10 cellular contexts compared by ENCODE assay signal in genomic region chr5:74127377-74128338, GRCh38.
DNase-seq lines count a peak whose midpoint lies in the region; ATAC-seq, FAIRE-seq and TF ChIP-seq lines count a peak whose summit lies in the region.
"Had no signal": no experiment of that assay in that cellular context is flagged by ENCODE, and none has a peak within 500 bp of the region (broad histone marks: within the 10 kb centered on the region; RNA-seq: fewer than 3 reads in every experiment).

No MANE protein-coding gene starts in this region.

- H3K27ac ChIP-seq in H9 (ENCODE audit: insufficient read length, low read depth, low read length) (no peak overlapping the region), kidney (ENCODE audit: low read depth in 2 of 2, low read length in 2 of 2) (no peak overlapping the region)

- H3K14ac ChIP-seq in H9 (ENCODE audit: insufficient read depth, low read length) = no peak overlapping the region

- H3K27me3 ChIP-seq in H9 (ENCODE audit: insufficient read depth, low read length) = no peaks in the 10 kb centered on the region

- H2BK20ac ChIP-seq in H9 (ENCODE audit: low read depth, low read length, poor library complexity, severe bottlenecking) = no peak overlapping the region

- no peak overlapping the region for H2BK120ac ChIP-seq in H9 (ENCODE audit: low read depth, low read length, poor library complexity, severe bottlenecking)

- no peaks in the 10 kb centered on the region for H3K79me1 ChIP-seq in H9 (ENCODE audit: insufficient read depth, low read depth, low read length, poor library complexity, severe bottlenecking)

- peaks cover 4 to 5% of the 10 kb centered on the region in 2 experiments; a peak in 2 of 4 replicates for H3K4me1 Mint-ChIP-seq in H9
- H3K4me1 Mint-ChIP-seq: memory B cell had no signal

- H3K4me3 Mint-ChIP-seq in H9 = no peak overlapping the region
- H3K4me3 Mint-ChIP-seq: memory B cell had no signal

- no peaks in the 10 kb centered on the region for H3K36me3 Mint-ChIP-seq in H9 (ENCODE audit: insufficient read depth in 1 of 3, low read depth in 3 of 3)
- H3K36me3 Mint-ChIP-seq: memory B cell had no signal

- no peak overlapping the region for H3K23ac ChIP-seq in H9 (ENCODE audit: insufficient read length, low read depth, low read length)

- DNase-seq in H9 = no peak
- DNase-seq in NCI-H774 (lab: John Stamatoyannopoulos, UW) = peak; percentile 73
- DNase-seq in fibroblast of pulmonary artery (ENCODE audit: low read depth) = peak; percentile 45
- no peak for DNase-seq in retinal pigment epithelial cell (ENCODE audit: low read depth)
- no peak for DNase-seq in globus pallidus (ENCODE audit: low spot score)
- no peak for DNase-seq in kidney
- DNase-seq: activated effector memory CD4-positive, alpha-beta T cell treated with Interleukin-2 at 50 U/mL for 16 hours had no signal

- H3K4me3 ChIP-seq in fibroblast of pulmonary artery (replicated peaks; ENCODE audit: low read depth, low read length) (no peak overlapping the region), retinal pigment epithelial cell (ENCODE audit: low read length) (no peak overlapping the region), kidney (ENCODE audit: low read length in 2 of 2) (no peak overlapping the region)

- no peak overlapping the region for H4K5ac ChIP-seq in H9 (ENCODE audit: insufficient read length, low read depth, low read length)

- H2BK12ac ChIP-seq in H9 (ENCODE audit: insufficient read length, low read depth, low read length) = no peak overlapping the region

- H3K27me3 Mint-ChIP-seq in H9 (ENCODE audit: low read depth) = no peaks in the 10 kb centered on the region

- WGBS in H9 (ENCODE audit: extremely low coverage, insufficient read length, low lambda C conversion rate) = no CpG with 5 or more reads among the region's 9 CpGs

- intact Hi-C loops in kidney (cut with DNase I) = no loop called here

- H2BK15ac ChIP-seq in H9 (ENCODE audit: low read depth, low read length) = no peak overlapping the region

- H3T11ph ChIP-seq in H9 (ENCODE audit: low read length) = no peak overlapping the region

- no peak overlapping the region for H4K8ac ChIP-seq in H9 (replicated peaks; ENCODE audit: insufficient read length, low read depth, low read length)

- ATAC-seq in HG03039 (IDR thresholded peaks at IDR 0.05; ENCODE audit: unreplicated experiment) = no peak
- no peak for ATAC-seq in HG03108 (IDR thresholded peaks at IDR 0.05; ENCODE audit: unreplicated experiment)

- H3K79me2 ChIP-seq in H9 (ENCODE audit: insufficient read depth, low read length) = no peaks in the 10 kb centered on the region

- no peak for FAIRE-seq in kidney (lab: Jason Lieb, UNC)

- H3K4me1 ChIP-seq in H9 (ENCODE audit: insufficient read depth, low read length) = no peaks in the 10 kb centered on the region
- peaks cover 0 to 8% of the 10 kb centered on the region in 2 donors for H3K4me1 ChIP-seq in kidney (ENCODE audit: control insufficient read depth in 1 of 2, insufficient read depth in 1 of 2, low read depth in 1 of 2, low read length in 2 of 2)

- H3K4ac ChIP-seq in H9 (ENCODE audit: low read depth, low read length) = no peak overlapping the region

- H3K9me3 ChIP-seq in H9 (ENCODE audit: control insufficient read depth, low read depth, low read length) (no peaks in the 10 kb centered on the region), kidney (ENCODE audit: control insufficient read depth in 1 of 2, low read length in 2 of 2) (no peaks in the 10 kb centered on the region)

- no peaks in the 10 kb centered on the region for H3K23me2 ChIP-seq in H9 (ENCODE audit: insufficient read length, low read depth, low read length, poor library complexity, severe bottlenecking)

- no peak overlapping the region for H2AK5ac ChIP-seq in H9 (ENCODE audit: insufficient read length, low read length)

- no peak overlapping the region for H3K18ac ChIP-seq in H9 (ENCODE audit: insufficient read length, low read depth, low read length)

- H2AFZ ChIP-seq in H9 (ENCODE audit: low read length) = no peak overlapping the region

- H3K56ac ChIP-seq in H9 (ENCODE audit: insufficient read length, low read depth, low read length) = no peak overlapping the region

- H3K4me2 ChIP-seq in H9 (ENCODE audit: insufficient read depth, insufficient read length, low read length) = no peak overlapping the region

- no peaks in the 10 kb centered on the region for H3K9me3 Mint-ChIP-seq in H9
- H3K9me3 Mint-ChIP-seq: memory B cell had no signal

- no peak overlapping the region for H3K9ac ChIP-seq in H9 (ENCODE audit: extremely low read depth, insufficient read length, low read length)
- no peak overlapping the region for H3K9ac ChIP-seq in kidney (ENCODE audit: low read length in 2 of 2)

- no peak overlapping the region; a peak in 1 of 7 replicates for H3K27ac Mint-ChIP-seq in H9
- H3K27ac Mint-ChIP-seq: memory B cell had no signal

- no peaks in the 10 kb centered on the region for H4K20me1 ChIP-seq in H9 (ENCODE audit: control insufficient read depth, insufficient read depth, insufficient read length)

- H3K36me3 ChIP-seq in kidney (ENCODE audit: control insufficient read depth in 1 of 2, insufficient read depth in 2 of 2, low read length in 2 of 2) = no peaks in the 10 kb centered on the region

- no peak overlapping the region for H2BK5ac ChIP-seq in H9 (ENCODE audit: insufficient read length, low read length)

- peak; percentile 46 for TF ChIP-seq CTCF in H9 (conservative IDR thresholded peaks at IDR 0.05)
- TF ChIP-seq CTCF in fibroblast of pulmonary artery (IDR thresholded peaks at IDR 0.05; ENCODE audit: low read length, missing control alignments) = peak; percentile 48
- TF ChIP-seq CTCF in retinal pigment epithelial cell (conservative IDR thresholded peaks at IDR 0.05; ENCODE audit: low read depth, low read length) = peak; percentile 33
- TF ChIP-seq CTCF in kidney (IDR thresholded peaks at IDR 0.05; ENCODE audit: borderline replicate concordance, extremely low read depth, insufficient read depth) = no peak

- no peak overlapping the region for H4K91ac ChIP-seq in H9 (ENCODE audit: insufficient read length, low read depth, low read length)

Comparison
In these comparisons a context has a peak if more than half of its experiments do, and no peak if none do; other contexts are left out.
1. DNase-seq: peak in NCI-H774 (single experiment) and fibroblast of pulmonary artery (single experiment); none in H9 (single experiment), retinal pigment epithelial cell (single experiment), globus pallidus (single experiment) and kidney (single experiment).